32 cellular contexts compared by ENCODE assay signal in genomic region chr20:34849778-34850177, GRCh38.
"Had no signal": no experiment of that assay in that cellular context is flagged by ENCODE, and none has a peak within 500 bp of the region (broad histone marks: within the 10 kb centered on the region; RNA-seq: fewer than 3 reads in every experiment).

No MANE protein-coding gene starts in this region.

- H3K4me1 ChIP-seq: adrenal gland, ascending aorta, body of pancreas, breast epithelium had no signal

- H3K27me3 ChIP-seq: adrenal gland, ascending aorta, body of pancreas, brain microvascular endothelial cell, breast epithelium, cardiac muscle cell had no signal

- H3K27ac ChIP-seq: adrenal gland, ascending aorta, body of pancreas, brain microvascular endothelial cell, breast epithelium, cardiac muscle cell had no signal

- H3K9me3 ChIP-seq: adrenal gland, ascending aorta, body of pancreas, breast epithelium had no signal

- DNase-seq: activated effector memory CD4-positive, alpha-beta T cell treated with anti-CD3 and anti-CD28 coated beads, Interleukin-2, amount 50 U/mL, for 16 hours; activated effector memory CD4-positive, alpha-beta T cell treated with Interleukin-2 at 50 U/mL for 16 hours; activated gamma-delta T cell; activated gamma-delta T cell treated with Interleukin-2 at 50 U/mL for 16 hours; activated naive CD4-positive, alpha-beta T cell; activated naive CD4-positive, alpha-beta T cell treated with anti-CD3 and anti-CD28 coated beads for 36 hours; activated naive CD4-positive, alpha-beta T cell treated with anti-CD3 and anti-CD28 coated beads, Interleukin-2, amount 10 ng/mL, durations not matched to agents 7 days and 5 days; activated naive CD4-positive, alpha-beta T cell treated with anti-CD3 and anti-CD28 coated beads, Interleukin-2, amount 50 U/mL, for 16 hours; activated naive CD4-positive, alpha-beta T cell treated with Interleukin-2 at 50 U/mL for 16 hours; activated naive CD8-positive, alpha-beta T cell treated with anti-CD3 and anti-CD28 coated beads for 36 hours; activated naive CD8-positive, alpha-beta T cell treated with anti-CD3 and anti-CD28 coated beads, Interleukin-2, amount 10 ng/mL, durations not matched to agents 7 days and 5 days; activated naive CD8-positive, alpha-beta T cell treated with anti-CD3 and anti-CD28 coated beads, Interleukin-2, amount 50 U/mL, for 24 hours; activated T-cell treated with anti-CD3 and anti-CD28 coated beads, Interleukin-2, amount 50 U/mL, for 1 hour; activated T-cell treated with anti-CD3 and anti-CD28 coated beads, Interleukin-2, amount 50 U/mL, for 24 hours; activated T-cell treated with anti-CD3 and anti-CD28 coated beads, Interleukin-2, amount 50 U/mL, for 4 hours; activated T-cell treated with anti-CD3 and anti-CD28 coated beads, Interleukin-2, amount 50 U/mL, for 48 hours; activated T-cell treated with anti-CD3 and anti-CD28 coated beads, Interleukin-2, amount 50 U/mL, for 72 hours; amniotic stem cell; amygdala; anterior cingulate cortex; body of pancreas; brain microvascular endothelial cell; caudate nucleus; central memory CD4-positive, alpha-beta T cell; cerebellar nuclear complex had no signal

- H3K4me3 ChIP-seq: adrenal gland, ascending aorta, body of pancreas, breast epithelium, cardiac muscle cell had no signal

- ATAC-seq: activated naive CD4-positive, alpha-beta T cell treated with anti-CD3 and anti-CD28 coated beads, Interleukin-2, amount 50 U/mL, for 72 hours; activated naive CD8-positive, alpha-beta T cell treated with anti-CD3 and anti-CD28 coated beads, Interleukin-2, amount 50 U/mL, for 24 hours; activated T-cell treated with anti-CD3 and anti-CD28 coated beads, Interleukin-2, amount 50 U/mL, for 4 hours; activated T-cell treated with anti-CD3 and anti-CD28 coated beads, Interleukin-2, amount 50 U/mL, for 72 hours; activated T-helper 17 cell treated with anti-CD3 and anti-CD28 coated beads, Interleukin-2, amount 50 U/mL, for 72 hours; body of pancreas had no signal

- H3K36me3 ChIP-seq: adrenal gland, breast epithelium had no signal

- FAIRE-seq: astrocyte had no signal
